Comparison of ENCODE assay signal across 25 cellular contexts in genomic region chr9:29691145-29691544, GRCh38.
"Had no signal": no experiment of that assay in that cellular context is flagged by ENCODE, and none has a peak within 500 bp of the region (broad histone marks: within the 10 kb centered on the region; RNA-seq: fewer than 3 reads in every experiment).

No MANE protein-coding gene starts in this region.

- H3K27ac ChIP-seq: left lung, lower lobe of right lung, neural progenitor cell, neutrophil, right atrium auricular region, right lobe of liver, spleen, tibial nerve, uterus had no signal

- H3K4me1 Mint-ChIP-seq: naive B cell; natural killer cell; neural progenitor cell; stimulated activated effector memory CD8-positive, alpha-beta T cell treated with anti-CD3 and anti-CD28 coated beads, Interleukin-12 subunit alpha, Interleukin-12 subunit beta, amount 100 ng/mL, for 72 hours; stimulated activated naive CD8-positive, alpha-beta T cell treated with anti-CD3 and anti-CD28 coated beads, Interleukin-15, amount 100 ng/mL, for 72 hours had no signal

- H3K36me3 Mint-ChIP-seq: naive B cell; neural progenitor cell; stimulated activated effector memory CD8-positive, alpha-beta T cell treated with anti-CD3 and anti-CD28 coated beads, Interleukin-12 subunit alpha, Interleukin-12 subunit beta, amount 100 ng/mL, for 72 hours; type B pancreatic cell had no signal

- H3K9ac ChIP-seq: neural progenitor cell had no signal

- H3K27me3 ChIP-seq: left lung, neural progenitor cell, neutrophil, right atrium auricular region, right lobe of liver, spleen, tibial nerve, uterus had no signal

- H3K27ac Mint-ChIP-seq: immature natural killer cell; naive B cell; natural killer cell; nephron progenitor cell; neural progenitor cell; progenitor cell of endocrine pancreas; stimulated activated effector memory CD8-positive, alpha-beta T cell treated with anti-CD3 and anti-CD28 coated beads, Interleukin-12 subunit alpha, Interleukin-12 subunit beta, amount 100 ng/mL, for 72 hours; type B pancreatic cell had no signal

- H3K9me3 ChIP-seq: lower lobe of right lung, neutrophil, right lobe of liver had no signal

- H3K4me1 ChIP-seq: left lung, lower lobe of right lung, neural progenitor cell, right atrium auricular region, right lobe of liver, spleen, tibial nerve, uterus had no signal

- H3K9me3 Mint-ChIP-seq: neural progenitor cell, type B pancreatic cell had no signal

- DNase-seq: immature natural killer cell; kidney; left colon; left lung; lower lobe of right lung; mammary epithelial cell; mesenchymal stem cell; naive B cell; natural killer cell; nephron progenitor cell; occipital lobe; right lobe of liver; spleen; stimulated activated CD4-positive, alpha-beta T cell treated with anti-CD3 and anti-CD28 coated beads, Interleukin-4, amount 100 ng/mL, for 24 hours; stimulated activated naive CD4-positive, alpha-beta T cell; stimulated activated naive CD8-positive, alpha-beta T cell treated with anti-CD3 and anti-CD28 coated beads, Interleukin-15, amount 100 ng/mL, for 72 hours; uterus had no signal

- FAIRE-seq: islet of Langerhans, kidney had no signal

- H3K4me3 ChIP-seq: left lung, lower lobe of right lung, neural progenitor cell, right atrium auricular region, right lobe of liver, spleen, tibial nerve, uterus had no signal

- H3K27me3 Mint-ChIP-seq: naive B cell; progenitor cell of endocrine pancreas; stimulated activated naive CD8-positive, alpha-beta T cell treated with anti-CD3 and anti-CD28 coated beads, Interleukin-15, amount 100 ng/mL, for 72 hours; type B pancreatic cell had no signal

- H3K36me3 ChIP-seq: left lung, lower lobe of right lung, neural progenitor cell, neutrophil, right atrium auricular region, right lobe of liver, spleen, tibial nerve, uterus had no signal

- ATAC-seq: left colon; natural killer cell; stimulated activated effector memory CD8-positive, alpha-beta T cell treated with anti-CD3 and anti-CD28 coated beads, Interleukin-12 subunit alpha, Interleukin-12 subunit beta, amount 100 ng/mL, for 72 hours; stimulated activated naive CD8-positive, alpha-beta T cell treated with anti-CD3 and anti-CD28 coated beads, Interleukin-15, amount 100 ng/mL, for 72 hours had no signal

- H3K4me3 Mint-ChIP-seq: immature natural killer cell; naive B cell; natural killer cell; nephron progenitor cell; neural progenitor cell; stimulated activated effector memory CD8-positive, alpha-beta T cell treated with anti-CD3 and anti-CD28 coated beads, Interleukin-12 subunit alpha, Interleukin-12 subunit beta, amount 100 ng/mL, for 72 hours; stimulated activated naive CD8-positive, alpha-beta T cell treated with anti-CD3 and anti-CD28 coated beads, Interleukin-15, amount 100 ng/mL, for 72 hours; type B pancreatic cell had no signal
